In the genomic region with DNA sequence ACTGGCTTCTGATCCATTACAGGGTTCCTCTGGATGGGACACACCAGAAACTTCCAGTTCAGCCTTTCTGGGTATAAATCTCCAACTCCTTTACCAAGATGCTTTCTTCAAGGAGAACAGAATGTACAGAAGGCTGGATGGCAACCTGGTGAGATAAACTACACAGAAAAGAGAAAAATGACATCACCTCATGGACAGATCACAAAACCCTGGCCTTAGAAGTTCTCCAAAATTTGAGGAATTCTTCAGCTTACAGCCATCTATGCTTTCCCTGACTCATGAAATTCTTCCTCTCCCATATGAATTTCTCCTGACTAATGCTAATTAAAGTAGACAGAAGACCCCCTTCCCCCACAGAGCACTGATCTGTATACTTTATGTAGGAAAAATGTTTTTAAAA, we compare ENCODE assay signal across 31 cellular contexts.
"Had no signal": no experiment of that assay in that cellular context is flagged by ENCODE, and none has a peak within 500 bp of the region (broad histone marks: within the 10 kb centered on the region; RNA-seq: fewer than 3 reads in every experiment).

No MANE protein-coding gene starts in this region.

- FAIRE-seq: TTC549 had no signal

- H3K27me3 ChIP-seq: breast epithelium, SJSA1 had no signal

- H3K9ac ChIP-seq: SK-N-SH had no signal

- ATAC-seq: activated CD4-positive, alpha-beta T cell treated with anti-CD3 and anti-CD28 coated beads for 36 hours; activated CD4-positive, CD25-positive, alpha-beta regulatory T cell treated with anti-CD3 and anti-CD28 coated beads, Interleukin-2, amount 50 U/mL, for 24 hours; activated CD8-positive, alpha-beta T cell treated with anti-CD3 and anti-CD28 coated beads, Interleukin-2, amount 10 ng/mL, durations not matched to agents 7 days and 5 days; activated naive CD8-positive, alpha-beta T cell treated with anti-CD3 and anti-CD28 coated beads, Interleukin-2, amount 50 U/mL, for 24 hours; activated T-cell treated with anti-CD3 and anti-CD28 coated beads, Interleukin-2, amount 50 U/mL, for 4 hours; Panc1; WTC11 had no signal

- H3K9me3 ChIP-seq: breast epithelium, SJSA1, SK-N-SH had no signal

- H3K4me1 Mint-ChIP-seq: activated CD4-positive, alpha-beta T cell treated with anti-CD3 and anti-CD28 coated beads for 36 hours; activated CD4-positive, alpha-beta T cell treated with anti-CD3 and anti-CD28 coated beads, Interleukin-2, amount 10 ng/mL, durations not matched to agents 7 days and 5 days; activated naive CD4-positive, alpha-beta T cell treated with anti-CD3 and anti-CD28 coated beads, Interleukin-2, amount 10 ng/mL, durations not matched to agents 7 days and 5 days; activated naive CD8-positive, alpha-beta T cell treated with anti-CD3 and anti-CD28 coated beads, Interleukin-2, amount 50 U/mL, for 24 hours had no signal

- H3K4me3 Mint-ChIP-seq: activated CD4-positive, alpha-beta T cell treated with anti-CD3 and anti-CD28 coated beads for 36 hours; activated CD4-positive, alpha-beta T cell treated with anti-CD3 and anti-CD28 coated beads, Interleukin-2, amount 10 ng/mL, durations not matched to agents 7 days and 5 days; activated CD8-positive, alpha-beta T cell treated with anti-CD3 and anti-CD28 coated beads, Interleukin-2, amount 10 ng/mL, durations not matched to agents 7 days and 5 days; activated naive CD4-positive, alpha-beta T cell treated with anti-CD3 and anti-CD28 coated beads, Interleukin-2, amount 10 ng/mL, durations not matched to agents 7 days and 5 days; activated naive CD8-positive, alpha-beta T cell; activated naive CD8-positive, alpha-beta T cell treated with anti-CD3 and anti-CD28 coated beads, Interleukin-2, amount 50 U/mL, for 24 hours; activated T-cell treated with anti-CD3 and anti-CD28 coated beads, Interleukin-2, amount 50 U/mL, for 4 hours; T-helper 1 cell treated with Interleukin-12 subunit alpha and Interleukin-12 subunit beta and Interleukin-4 antibody, amounts not matched to agents 30 μg/mL and 1 μg/mL, for 36 hours; T-helper 2 cell treated with Interferon-gamma antibody and Interleukin-4, amounts not matched to agents 5 μg/mL and 100 μg/mL, for 36 hours; WTC11 had no signal

- DNase-seq: activated CD4-positive, alpha-beta T cell treated with anti-CD3 and anti-CD28 coated beads for 36 hours; activated CD4-positive, alpha-beta T cell treated with anti-CD3 and anti-CD28 coated beads, Interleukin-2, amount 10 ng/mL, durations not matched to agents 7 days and 5 days; activated CD4-positive, alpha-beta T cell treated with anti-CD3 and anti-CD28 coated beads, Interleukin-2, amount 50 U/mL, for 48 hours; activated CD8-positive, alpha-beta memory T cell treated with anti-CD3 and anti-CD28 coated beads, Interleukin-2, amount 50 U/mL, for 4 hours; activated CD8-positive, alpha-beta T cell treated with anti-CD3 and anti-CD28 coated beads, Interleukin-2, amount 10 ng/mL, durations not matched to agents 7 days and 5 days; activated effector memory CD4-positive, alpha-beta T cell treated with Interleukin-2 at 50 U/mL for 16 hours; activated naive CD4-positive, alpha-beta T cell treated with anti-CD3 and anti-CD28 coated beads, Interleukin-2, amount 10 ng/mL, durations not matched to agents 7 days and 5 days; activated naive CD8-positive, alpha-beta T cell treated with anti-CD3 and anti-CD28 coated beads, Interleukin-2, amount 50 U/mL, for 24 hours; activated T-cell treated with anti-CD3 and anti-CD28 coated beads for 4 hours; activated T-cell treated with anti-CD3 and anti-CD28 coated beads, Interleukin-2, amount 50 U/mL, for 4 hours; anterior cingulate cortex; Karpas-422; KBM-7; NCI-H1105 treated with DMSO at 0.1 percent for 48 hours; NCI-H1436; NCI-H1694; NCI-H1930; NCI-H2081 treated with DMSO at 0.1 percent for 48 hours; NCI-H345; NCI-H524 treated with DMSO at 0.1 percent for 48 hours; SHP77; SK-N-SH had no signal

- H3K4me3 ChIP-seq: breast epithelium, SJSA1 had no signal

- H3K4me2 ChIP-seq: SK-N-SH had no signal

- H3K27ac Mint-ChIP-seq: activated CD4-positive, alpha-beta T cell treated with anti-CD3 and anti-CD28 coated beads for 36 hours; activated CD4-positive, alpha-beta T cell treated with anti-CD3 and anti-CD28 coated beads, Interleukin-2, amount 10 ng/mL, durations not matched to agents 7 days and 5 days; activated CD8-positive, alpha-beta T cell treated with anti-CD3 and anti-CD28 coated beads, Interleukin-2, amount 10 ng/mL, durations not matched to agents 7 days and 5 days; activated naive CD4-positive, alpha-beta T cell treated with anti-CD3 and anti-CD28 coated beads, Interleukin-2, amount 10 ng/mL, durations not matched to agents 7 days and 5 days; activated naive CD8-positive, alpha-beta T cell; activated naive CD8-positive, alpha-beta T cell treated with anti-CD3 and anti-CD28 coated beads, Interleukin-2, amount 50 U/mL, for 24 hours; T-helper 1 cell treated with Interleukin-12 subunit alpha and Interleukin-12 subunit beta and Interleukin-4 antibody, amounts not matched to agents 30 μg/mL and 1 μg/mL, for 36 hours; T-helper 2 cell treated with Interferon-gamma antibody and Interleukin-4, amounts not matched to agents 5 μg/mL and 100 μg/mL, for 36 hours; WTC11 had no signal

- H3K36me3 Mint-ChIP-seq: activated naive CD4-positive, alpha-beta T cell treated with anti-CD3 and anti-CD28 coated beads, Interleukin-2, amount 10 ng/mL, durations not matched to agents 7 days and 5 days; activated naive CD8-positive, alpha-beta T cell; WTC11 had no signal

- H3K9me3 Mint-ChIP-seq: activated CD4-positive, alpha-beta T cell treated with anti-CD3 and anti-CD28 coated beads, Interleukin-2, amount 10 ng/mL, durations not matched to agents 7 days and 5 days; activated naive CD4-positive, alpha-beta T cell treated with anti-CD3 and anti-CD28 coated beads, Interleukin-2, amount 10 ng/mL, durations not matched to agents 7 days and 5 days; activated naive CD8-positive, alpha-beta T cell treated with anti-CD3 and anti-CD28 coated beads, Interleukin-2, amount 50 U/mL, for 24 hours; activated T-cell treated with anti-CD3 and anti-CD28 coated beads, Interleukin-2, amount 50 U/mL, for 4 hours; T-helper 1 cell treated with Interleukin-12 subunit alpha and Interleukin-12 subunit beta and Interleukin-4 antibody, amounts not matched to agents 30 μg/mL and 1 μg/mL, for 36 hours; T-helper 2 cell treated with Interferon-gamma antibody and Interleukin-4, amounts not matched to agents 5 μg/mL and 100 μg/mL, for 36 hours had no signal

- H3K4me1 ChIP-seq: breast epithelium, SJSA1 had no signal

- H3K27ac ChIP-seq: breast epithelium, SJSA1 had no signal

- H3K27me3 Mint-ChIP-seq: activated CD4-positive, alpha-beta T cell treated with anti-CD3 and anti-CD28 coated beads, Interleukin-2, amount 10 ng/mL, durations not matched to agents 7 days and 5 days; activated naive CD4-positive, alpha-beta T cell treated with anti-CD3 and anti-CD28 coated beads, Interleukin-2, amount 10 ng/mL, durations not matched to agents 7 days and 5 days had no signal

- H3K36me3 ChIP-seq: breast epithelium, SJSA1 had no signal
